ENCODE assay signal across 1 cellular context in genomic region chr19:18684642-18684993, GRCh38.
TF ChIP-seq lines count a peak whose summit lies in the region.

No MANE protein-coding gene starts in this region.

TF ChIP-seq in IMR-90, 13 proteins besides CTCF, POLR2A, EP300 and RAD21 (continued from another document):
- no peak for TF ChIP-seq MAFK (IDR thresholded peaks at IDR 0.05; ENCODE audit: low read depth, low read length)
- TF ChIP-seq RCOR1 (IDR thresholded peaks at IDR 0.05; ENCODE audit: insufficient replicate concordance, low read length) = no peak
- TF ChIP-seq CEBPB (IDR thresholded peaks at IDR 0.05; ENCODE audit: low read depth, low read length) = no peak
- no peak for TF ChIP-seq NFE2L2 (IDR thresholded peaks at IDR 0.05; ENCODE audit: low read depth, low read length)
- no peak for TF ChIP-seq FOS (IDR thresholded peaks at IDR 0.05; ENCODE audit: low read depth, low read length)
- TF ChIP-seq MXI1 (IDR thresholded peaks at IDR 0.05; ENCODE audit: borderline replicate concordance, low read depth, low read length) = no peak
- TF ChIP-seq MAZ (IDR thresholded peaks at IDR 0.05; ENCODE audit: borderline replicate concordance, low read depth, low read length) = no peak
- no peak for TF ChIP-seq BHLHE40 (IDR thresholded peaks at IDR 0.05; ENCODE audit: low read depth, low read length)
- no peak for TF ChIP-seq ELK1 (IDR thresholded peaks at IDR 0.05; ENCODE audit: borderline replicate concordance, low read depth, low read length)
- no peak for TF ChIP-seq SMC3 (IDR thresholded peaks at IDR 0.05; ENCODE audit: low read depth, low read length)
- no peak for TF ChIP-seq USF2 (IDR thresholded peaks at IDR 0.05; ENCODE audit: low read depth, low read length)
- no peak for TF ChIP-seq RFX5 (IDR thresholded peaks at IDR 0.05; ENCODE audit: low read depth, low read length)
